In genomic region chr18:10787293-10787901, GRCh38 we compare ENCODE assay signal across 8 cellular contexts.
DNase-seq lines count a peak whose midpoint lies in the region; ATAC-seq and TF ChIP-seq lines count a peak whose summit lies in the region.

No MANE protein-coding gene starts in this region.

- TF ChIP-seq POLR2A in adrenal gland (IDR thresholded peaks at IDR 0.05) = no peak

- H3K4me3 ChIP-seq in adrenal gland (no peak overlapping the region), right cardiac atrium (ENCODE audit: low read length) (no peak overlapping the region)

- H3K36me3 ChIP-seq in adrenal gland (replicated peaks in 1 of 2) = no peaks in the 10 kb centered on the region

- TF ChIP-seq CTCF in adrenal gland (IDR thresholded peaks at IDR 0.05) = peak; percentile 51 to 81 (median 57)

- 24 to 32% (median 28%) methylated on average over 5 of the region's 5 CpGs for WGBS in adrenal gland, 4 donors
- WGBS in right cardiac atrium = 32% methylated on average over 5 of the region's 5 CpGs

- intact Hi-C loops in adrenal gland (cut with DNase I) (no loop called here), right cardiac atrium (cut with DNase I) (no loop called here)

- H3K27me3 ChIP-seq in adrenal gland (no peaks in the 10 kb centered on the region), right cardiac atrium (ENCODE audit: control insufficient read depth, insufficient read depth) (peaks cover 3% of the 10 kb centered on the region)

- H3K27ac ChIP-seq in adrenal gland (no peak overlapping the region), right cardiac atrium (ENCODE audit: low read length) (no peak overlapping the region)

- H3K4me1 ChIP-seq in adrenal gland (replicated peaks in 1 of 2) (no peaks in the 10 kb centered on the region), right cardiac atrium (ENCODE audit: control insufficient read depth, insufficient read depth, low read length) (no peaks in the 10 kb centered on the region)

- peak; percentile 42 for DNase-seq in DMS79 treated with DMSO at 0.1 percent for 48 hours (lab: John Stamatoyannopoulos, UW)
- no peak for DNase-seq in DMS79 (lab: John Stamatoyannopoulos, UW)
- peak; percentile 69 for DNase-seq in NCI-H1105 treated with DMSO at 0.1 percent for 48 hours (lab: John Stamatoyannopoulos, UW)
- peak; percentile 80 for DNase-seq in SW480 (ENCODE audit: low spot score)
- DNase-seq in adrenal gland = peak; percentile 62 to 89 (median 83)
- DNase-seq in right cardiac atrium = peak; percentile 78 to 94 (median 83)
- DNase-seq in smooth muscle cell of the brain vasculature (ENCODE audit: low read depth, low spot score) = peak; percentile 56

- ATAC-seq in HG02798 (IDR thresholded peaks at IDR 0.05; ENCODE audit: poor library complexity, unreplicated experiment) (peak; percentile 97), right cardiac atrium (peak in 1 of 2 donors; percentile 52)

- H3K9me3 ChIP-seq in adrenal gland (replicated peaks in 1 of 3) (no peaks in the 10 kb centered on the region), right cardiac atrium (ENCODE audit: control insufficient read depth, low read length) (no peaks in the 10 kb centered on the region)
